Comparison of ENCODE assay signal across 1 cellular context in genomic region chr1:145119842-145120241, GRCh38. TPM values are rescaled to one million over a fixed set of nuclear protein-coding genes. Genes with fewer than 3 reads are reported as not detected.
"Had no signal": no experiment of that assay in that cellular context is flagged by ENCODE, and none has a peak within 500 bp of the region (broad histone marks: within the 10 kb centered on the region; RNA-seq: fewer than 3 reads in every experiment).

No MANE protein-coding gene starts in this region.

RNA-seq across cellular contexts. Expression of gene FAM72D, which starts 24.1 kb away (rescaled TPM):
- polyA plus RNA-seq: IgD-negative memory B cell had no signal
